ENCODE assay signal across 24 cellular contexts in the genomic region with DNA sequence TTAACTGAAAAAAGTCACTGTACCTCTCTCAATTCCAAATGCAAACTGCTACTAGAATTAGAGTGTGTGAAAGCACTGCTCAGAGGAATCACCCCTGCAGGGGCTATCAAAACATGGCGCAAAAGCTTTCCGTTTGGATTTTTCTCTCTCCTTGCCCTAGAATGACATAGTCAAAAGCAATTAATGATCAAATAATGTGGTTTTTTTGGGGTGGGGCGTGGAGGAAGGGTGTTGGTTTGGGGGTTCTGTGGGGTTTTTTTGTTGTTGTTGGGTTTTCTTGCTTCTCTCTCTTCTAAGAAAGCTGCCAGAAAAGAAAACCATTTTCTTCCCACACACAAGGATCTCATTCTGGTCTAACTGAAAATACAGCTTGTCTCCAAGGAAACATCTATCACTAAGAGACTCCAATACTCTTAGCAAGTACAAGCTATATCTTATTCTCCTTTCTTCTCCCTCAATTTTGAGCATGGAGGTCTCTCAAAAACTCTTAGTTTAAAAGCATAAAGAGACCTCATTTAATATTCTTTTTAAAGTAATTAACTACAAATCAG. TPM values are rescaled to one million over a fixed set of nuclear protein-coding genes. Genes with fewer than 3 reads are reported as not detected.
A peak's percentile ranks its signal among the peaks of the same experiment; 100 is the strongest.
DNase-seq lines count a peak whose midpoint lies in the region; ATAC-seq, FAIRE-seq and TF ChIP-seq lines count a peak whose summit lies in the region.
"Had no signal": no experiment of that assay in that cellular context is flagged by ENCODE, and none has a peak within 500 bp of the region (broad histone marks: within the 10 kb centered on the region; RNA-seq: fewer than 3 reads in every experiment).

No MANE protein-coding gene starts in this region.

- H3K36me3 ChIP-seq in GM12878 (ENCODE audit: control insufficient read depth in 2 of 2, insufficient read depth in 2 of 2, low read length in 1 of 2): peaks cover 0 to 3% of the 10 kb centered on the region in 2 experiments; a peak in 1 of 4 replicates
- no peaks in the 10 kb centered on the region; the same call in 1 of the 2 replicates for H3K36me3 ChIP-seq in BE2C
- H3K36me3 ChIP-seq: HAP-1, tibial artery had no signal

- peaks cover 20% of the 10 kb centered on the region for H3K36me3 Mint-ChIP-seq in activated CD4-positive, alpha-beta memory T cell treated with anti-CD3 and anti-CD28 coated beads, Interleukin-2, amount 10 ng/mL, durations not matched to agents 7 days and 5 days (ENCODE audit: low read depth)
- H3K36me3 Mint-ChIP-seq in activated CD4-positive, alpha-beta memory T cell treated with anti-CD3 and anti-CD28 coated beads for 36 hours: peaks cover 14% of the 10 kb centered on the region
- peaks cover 15% of the 10 kb centered on the region for H3K36me3 Mint-ChIP-seq in progenitor cell of endocrine pancreas (ENCODE audit: insufficient read depth)

- POLR2A ChIA-PET in activated CD4-positive, alpha-beta memory T cell treated with anti-CD3 and anti-CD28 coated beads, Interleukin-2, amount 10 ng/mL, durations not matched to agents 7 days and 5 days (lab: Charles Lee): interaction anchor here (0.8 to 3.6 kb wide), 5 partner anchors 12 to 95 kb away, joined by 3 to 25 read pairs (median 8); partner anchors contain the start of gene USP46
- POLR2A ChIA-PET in activated CD4-positive, alpha-beta memory T cell treated with anti-CD3 and anti-CD28 coated beads for 36 hours (lab: Charles Lee): no interaction called here
- POLR2A ChIA-PET in GM12878 (lab: Charles Lee): interaction anchor here (0.9 kb wide), 1 partner anchor 23 kb away, joined by 5 read pairs; no protein-coding TSS in a partner anchor

- BruUV-seq in GM12878 (replicated peaks; lab: Mats Ljungman, UMichigan): no TSS peak

- no peak overlapping the region for H2AFZ ChIP-seq in GM12878 (ENCODE audit: control insufficient read depth, low read depth, low read length)

- H3K27me3 ChIP-seq in GM12878 (replicated peaks in 1 of 2; ENCODE audit: control insufficient read depth in 2 of 2, insufficient read depth in 2 of 2, low read length in 1 of 2): no peaks in the 10 kb centered on the region
- no peaks in the 10 kb centered on the region for H3K27me3 ChIP-seq in BE2C
- H3K27me3 ChIP-seq: gastroesophageal sphincter, stomach, tibial artery had no signal

- RAD21 ChIA-PET in GM12878 (lab: Charles Lee; ENCODE audit: unreplicated experiment): interaction anchor here (1.3 kb wide), 1 partner anchor 41 kb away, joined by 3 read pairs; no protein-coding TSS in a partner anchor

- peaks cover 38% of the 10 kb centered on the region for H3K4me1 Mint-ChIP-seq in activated CD4-positive, alpha-beta memory T cell treated with anti-CD3 and anti-CD28 coated beads, Interleukin-2, amount 10 ng/mL, durations not matched to agents 7 days and 5 days
- peaks cover 44% of the 10 kb centered on the region for H3K4me1 Mint-ChIP-seq in activated CD4-positive, alpha-beta memory T cell treated with anti-CD3 and anti-CD28 coated beads for 36 hours (ENCODE audit: low read depth)
- H3K4me1 Mint-ChIP-seq in progenitor cell of endocrine pancreas (ENCODE audit: low read depth): peaks cover 16% of the 10 kb centered on the region

- no peak for FAIRE-seq in GM12878 (lab: Jason Lieb, UNC)
- FAIRE-seq: A549, K562 had no signal

- peak overlapping the region; percentile 58 for H3K27ac Mint-ChIP-seq in activated CD4-positive, alpha-beta memory T cell treated with anti-CD3 and anti-CD28 coated beads, Interleukin-2, amount 10 ng/mL, durations not matched to agents 7 days and 5 days
- H3K27ac Mint-ChIP-seq in activated CD4-positive, alpha-beta memory T cell treated with anti-CD3 and anti-CD28 coated beads for 36 hours: no peak overlapping the region
- H3K27ac Mint-ChIP-seq in progenitor cell of endocrine pancreas: peak overlapping the region; percentile 19

- ATAC-seq in GM12878: no peak
- ATAC-seq in HG03095 (IDR thresholded peaks at IDR 0.05; ENCODE audit: unreplicated experiment): no peak
- ATAC-seq: A549, gastroesophageal sphincter, K562, left colon had no signal

- WGBS in GM12878 (ENCODE audit: insufficient coverage, insufficient replicate concordance, low lambda C conversion rate, missing lambda C conversion rate): 100% methylated on average over 3 of the region's 3 CpGs

- H3K79me2 ChIP-seq in GM12878 (ENCODE audit: control insufficient read depth, insufficient read depth, low read length): no peaks in the 10 kb centered on the region; the same call in 1 of the 2 replicates

- SMC1A ChIA-PET in GM12878 (lab: Charles Lee; ENCODE audit: uncharacterized antibody, unreplicated experiment): interaction anchor here (0.9 to 1.7 kb wide), 6 partner anchors 13 to 223 kb away, joined by 3 to 4 read pairs (median 3); no protein-coding TSS in a partner anchor

- in situ Hi-C loops in GM13976 (cut with MboI; ENCODE audit: low sequenced_read_pairs, unreplicated experiment) (no loop called here), GM12878 (cut with MboI) (no loop called here)

- intact Hi-C loops in activated CD4-positive, alpha-beta memory T cell treated with anti-CD3 and anti-CD28 coated beads for 36 hours (cut with micrococcal nuclease): no loop called here
- intact Hi-C loops in GM12878 (cut with micrococcal nuclease; ENCODE audit: unreplicated experiment): no loop called here

- H3K27ac ChIP-seq in GM12878 (ENCODE audit: control insufficient read depth, insufficient read depth): no peak overlapping the region
- H3K27ac ChIP-seq: A549, gastroesophageal sphincter, SK-N-MC, stomach, tibial artery had no signal

- TF ChIP-seq POLR2A in GM12878 (IDR thresholded peaks at IDR 0.05; ENCODE audit: low read depth, low read length): no peak

- no peak for TF ChIP-seq RAD21 in GM12878 (IDR thresholded peaks at IDR 0.05; ENCODE audit: insufficient read depth, low read depth, low read length)

- H3K4me3 Mint-ChIP-seq in activated CD4-positive, alpha-beta memory T cell treated with anti-CD3 and anti-CD28 coated beads, Interleukin-2, amount 10 ng/mL, durations not matched to agents 7 days and 5 days: no peak overlapping the region
- no peak overlapping the region for H3K4me3 Mint-ChIP-seq in activated CD4-positive, alpha-beta memory T cell treated with anti-CD3 and anti-CD28 coated beads for 36 hours
- no peak overlapping the region for H3K4me3 Mint-ChIP-seq in progenitor cell of endocrine pancreas (ENCODE audit: low read depth)

- no peak overlapping the region for H3K4me2 ChIP-seq in GM12878 (ENCODE audit: control insufficient read depth, insufficient read depth)
- H3K4me2 ChIP-seq: A549 had no signal

- H3K9me3 ChIP-seq in GM12878 (replicated peaks; ENCODE audit: control insufficient read depth, insufficient read depth, low read length) (peaks cover 2% of the 10 kb centered on the region; the same call in 2 of the 3 replicates), BE2C (no peaks in the 10 kb centered on the region)
- H3K9me3 ChIP-seq: A549, gastroesophageal sphincter, HAP-1, stomach, tibial artery had no signal

- CTCF ChIA-PET in activated CD4-positive, alpha-beta memory T cell treated with anti-CD3 and anti-CD28 coated beads, Interleukin-2, amount 10 ng/mL, durations not matched to agents 7 days and 5 days (lab: Charles Lee): interaction anchor here (0.7 to 3.1 kb wide), 8 partner anchors 26 to 95 kb away, joined by 3 to 15 read pairs (median 4); no protein-coding TSS in a partner anchor
- CTCF ChIA-PET in activated CD4-positive, alpha-beta memory T cell treated with anti-CD3 and anti-CD28 coated beads for 36 hours (lab: Charles Lee): interaction anchor here (0.8 to 1.8 kb wide), 2 partner anchors 30 to 72 kb away, joined by 3 to 4 read pairs; no protein-coding TSS in a partner anchor
- CTCF ChIA-PET in GM12878 (lab: Yijun Ruan, JAX): interaction anchor here (1.0 to 2.1 kb wide), 5 partner anchors 28 to 242 kb away, joined by 3 to 6 read pairs (median 3); no protein-coding TSS in a partner anchor

- TF ChIP-seq EP300 in GM12878 (IDR thresholded peaks at IDR 0.05; ENCODE audit: borderline replicate concordance in 1 of 2, control insufficient read depth in 1 of 2, low read depth in 2 of 2, low read length in 2 of 2): no peak

- H3K4me3 ChIP-seq in GM12878: no peak overlapping the region
- H3K4me3 ChIP-seq in BE2C (ENCODE audit: low read depth, low read length): no peak overlapping the region
- H3K4me3 ChIP-seq: A549, gastroesophageal sphincter, HAP-1, K562, SK-N-MC, stomach, tibial artery had no signal

- peaks cover 8% of the 10 kb centered on the region for H3K9me3 Mint-ChIP-seq in activated CD4-positive, alpha-beta memory T cell treated with anti-CD3 and anti-CD28 coated beads, Interleukin-2, amount 10 ng/mL, durations not matched to agents 7 days and 5 days
- no peaks in the 10 kb centered on the region for H3K9me3 Mint-ChIP-seq in activated CD4-positive, alpha-beta memory T cell treated with anti-CD3 and anti-CD28 coated beads for 36 hours
- no peaks in the 10 kb centered on the region for H3K9me3 Mint-ChIP-seq in progenitor cell of endocrine pancreas (ENCODE audit: low read depth)

- no peaks in the 10 kb centered on the region for H4K20me1 ChIP-seq in GM12878 (ENCODE audit: control insufficient read depth, insufficient read depth)

- peak; percentile 30 for DNase-seq in activated CD4-positive, alpha-beta memory T cell treated with anti-CD3 and anti-CD28 coated beads, Interleukin-2, amount 10 ng/mL, durations not matched to agents 7 days and 5 days
- no peak for DNase-seq in activated CD4-positive, alpha-beta memory T cell treated with anti-CD3 and anti-CD28 coated beads for 36 hours
- peak; percentile 26 for DNase-seq in GM13976 (ENCODE audit: low spot score)
- DNase-seq in GM12878 (ENCODE audit: low read depth, low spot score): no peak
- DNase-seq in progenitor cell of endocrine pancreas (ENCODE audit: low spot score, unreplicated experiment): no peak
- DNase-seq in BE2C: no peak
- no peak for DNase-seq in activated T-cell treated with anti-CD3 and anti-CD28 coated beads, Interleukin-2, amount 50 U/mL, for 48 hours
- DNase-seq: activated CD4-positive, CD25-positive, alpha-beta regulatory T cell treated with anti-CD3 and anti-CD28 coated beads, Interleukin-2, amount 50 U/mL, for 72 hours; activated naive CD4-positive, alpha-beta T cell treated with anti-CD3 and anti-CD28 coated beads, Interleukin-2, amount 50 U/mL, for 16 hours; DMS153; left colon; mammary epithelial cell; NCI-H1092 treated with DMSO at 0.1 percent for 48 hours; NCI-H187 treated with DMSO at 0.1 percent for 48 hours; NCI-H345; nucleus accumbens; stomach; tibial artery had no signal

- no peaks in the 10 kb centered on the region for H3K27me3 Mint-ChIP-seq in activated CD4-positive, alpha-beta memory T cell treated with anti-CD3 and anti-CD28 coated beads, Interleukin-2, amount 10 ng/mL, durations not matched to agents 7 days and 5 days
- no peaks in the 10 kb centered on the region for H3K27me3 Mint-ChIP-seq in activated CD4-positive, alpha-beta memory T cell treated with anti-CD3 and anti-CD28 coated beads for 36 hours
- no peaks in the 10 kb centered on the region for H3K27me3 Mint-ChIP-seq in progenitor cell of endocrine pancreas

- H3K9ac ChIP-seq in GM12878 (ENCODE audit: control insufficient read depth, insufficient read depth, low read length): no peak overlapping the region

- TF ChIP-seq CTCF in GM13976 (IDR thresholded peaks at IDR 0.05; ENCODE audit: borderline replicate concordance, control extremely low read depth, extremely low read depth, insufficient read depth, missing control alignments) (no peak), GM12878 (IDR thresholded peaks at IDR 0.05 in 2 of 3, conservative IDR thresholded peaks at IDR 0.05 in 1 of 3; ENCODE audit: control insufficient read depth in 2 of 3, extremely low read depth in 1 of 3, insufficient read depth in 1 of 3, low read depth in 3 of 3, low read length in 3 of 3) (no peak), progenitor cell of endocrine pancreas (IDR thresholded peaks at IDR 0.05; ENCODE audit: unreplicated experiment) (no peak), BE2C (IDR thresholded peaks at IDR 0.05; ENCODE audit: low read depth, low read length) (no peak)

- H3K4me1 ChIP-seq in GM12878 (ENCODE audit: control insufficient read depth, insufficient read depth, low read length) (no peaks in the 10 kb centered on the region), BE2C (no peaks in the 10 kb centered on the region)
- H3K4me1 ChIP-seq: A549 had no signal

RNA-seq across cellular contexts. Expression of gene USP46, which starts 41.6 kb away (rescaled TPM):
- total RNA-seq in activated CD4-positive, alpha-beta memory T cell treated with anti-CD3 and anti-CD28 coated beads, Interleukin-2, amount 10 ng/mL, durations not matched to agents 7 days and 5 days: 10 to 100 TPM; 13.1 to 15.0 TPM
- 1 to 10 TPM; 6.2 to 7.0 TPM for total RNA-seq in activated CD4-positive, alpha-beta memory T cell treated with anti-CD3 and anti-CD28 coated beads for 36 hours
- total RNA-seq in GM12878 (2013; cell fraction: nucleolus; rRNA removed): 22.3 and 26.2 TPM in 2 replicates
- total RNA-seq in GM12878 (2014; rRNA removed) (6.7 and 8.4 TPM in 2 replicates), GM12878 (2014; rRNA removed; fragmentation: Illumina TruSeq; extraction: Trizol) (10.4 and 11.6 TPM in 2 replicates), GM12878 (2021) (18.8 and 20.1 TPM in 2 replicates), progenitor cell of endocrine pancreas (33.1 and 33.6 TPM in 2 replicates)
- polyA plus RNA-seq in GM12878 (2011; ENCODE audit: low read depth): 3.1 TPM
- polyA plus RNA-seq in GM12878 (2011; rRNA removed) (12.4 and 15.6 TPM in 2 replicates), GM12878 (2014; fragmentation: Illumina TruSeq; extraction: Trizol) (14.5 and 14.7 TPM in 2 replicates), GM12878 (2014; fragmentation: Nextera tagmentation; extraction: Ambion mirVana) (1 to 10 TPM; 5.3 TPM), GM12878 (2014; rRNA removed) (7.6 and 8.7 TPM in 2 replicates), GM12878 (2016; fragmentation: Nextera tagmentation; extraction: Ambion mirVana) (10 to 100 TPM; 13.1 to 13.2 TPM)
- polyA plus RNA-seq in GM12878 (2011; cell fraction: cytosol; rRNA removed): 3.8 and 3.9 TPM in 2 replicates
- polyA plus RNA-seq in GM12878 (2011; cell fraction: nucleus; rRNA removed): 9.0 and 12.8 TPM in 2 replicates
- 4.7 and 6.8 TPM in 2 replicates for polyA plus RNA-seq in GM12878 (2012)
- 11.3 and 29.0 TPM in 2 replicates for polyA minus RNA-seq in GM12878 (2011; rRNA and poly(A)+ RNA removed)
- 3.1 and 4.0 TPM in 2 replicates for polyA minus RNA-seq in GM12878 (2011; cell fraction: cytosol; rRNA and poly(A)+ RNA removed)
- polyA minus RNA-seq in GM12878 (2011; cell fraction: nucleus; rRNA and poly(A)+ RNA removed): 9.1 and 15.4 TPM in 2 replicates
- polyA plus RNA-seq in BE2C (2012; ENCODE audit: insufficient read depth, insufficient read length, low read depth): 4.8 TPM

Comparison
In these comparisons a context has a peak if more than half of its experiments do, and no peak if none do; other contexts are left out.
1. DNase-seq: peak in activated CD4-positive, alpha-beta memory T cell treated with anti-CD3 and anti-CD28 coated beads, Interleukin-2, amount 10 ng/mL, durations not matched to agents 7 days and 5 days (single experiment) and GM13976 (single experiment); none in activated CD4-positive, alpha-beta memory T cell treated with anti-CD3 and anti-CD28 coated beads for 36 hours (single experiment), GM12878 (single experiment), progenitor cell of endocrine pancreas (single experiment), BE2C (single experiment) and activated T-cell treated with anti-CD3 and anti-CD28 coated beads, Interleukin-2, amount 50 U/mL, for 48 hours (0 of 2).